ENCODE assay signal across 1 cellular context in genomic region chr17:59763861-59764260, GRCh38.
A peak's percentile ranks its signal among the peaks of the same experiment; 100 is the strongest.
TF ChIP-seq lines count a peak whose summit lies in the region.

No MANE protein-coding gene starts in this region.

TF ChIP-seq in GM12878, 131 proteins besides CTCF, POLR2A, EP300 and RAD21 (continued from another document):
- TF ChIP-seq BCLAF1 (IDR thresholded peaks at IDR 0.05) (no peak), JUNB (IDR thresholded peaks at IDR 0.05) (peak; percentile 42), SREBF2 (IDR thresholded peaks at IDR 0.05; ENCODE audit: low read length) (no peak), USF2 (IDR thresholded peaks at IDR 0.05; ENCODE audit: borderline replicate concordance, low read depth, low read length) (no peak), JUND (IDR thresholded peaks at IDR 0.05; ENCODE audit: low read depth, low read length) (no peak), NR2F1 (conservative IDR thresholded peaks at IDR 0.05) (0 out of 2 replicates have a peak, but pooled peaks have one; percentile 31), ELK1 (IDR thresholded peaks at IDR 0.05; ENCODE audit: low read depth, low read length) (no peak), BCL11A (IDR thresholded peaks at IDR 0.05; ENCODE audit: low read depth, low read length) (no peak), ZNF384 (IDR thresholded peaks at IDR 0.05; ENCODE audit: borderline replicate concordance, low read depth, low read length) (no peak), ZNF687 (IDR thresholded peaks at IDR 0.05) (no peak), BHLHE40 (IDR thresholded peaks at IDR 0.05; ENCODE audit: borderline replicate concordance in 1 of 2, low read depth in 2 of 2, low read length in 1 of 2) (no peak), BACH1 (IDR thresholded peaks at IDR 0.05; ENCODE audit: borderline replicate concordance) (no peak), TARDBP (IDR thresholded peaks at IDR 0.05; ENCODE audit: borderline replicate concordance) (no peak), USF1 (IDR thresholded peaks at IDR 0.05; ENCODE audit: borderline replicate concordance, extremely low read length, insufficient read depth, low read depth, low read length) (no peak), ATF2 (IDR thresholded peaks at IDR 0.05; ENCODE audit: low read length) (no peak)
